Comparison of ENCODE assay signal across 23 cellular contexts in the genomic region with DNA sequence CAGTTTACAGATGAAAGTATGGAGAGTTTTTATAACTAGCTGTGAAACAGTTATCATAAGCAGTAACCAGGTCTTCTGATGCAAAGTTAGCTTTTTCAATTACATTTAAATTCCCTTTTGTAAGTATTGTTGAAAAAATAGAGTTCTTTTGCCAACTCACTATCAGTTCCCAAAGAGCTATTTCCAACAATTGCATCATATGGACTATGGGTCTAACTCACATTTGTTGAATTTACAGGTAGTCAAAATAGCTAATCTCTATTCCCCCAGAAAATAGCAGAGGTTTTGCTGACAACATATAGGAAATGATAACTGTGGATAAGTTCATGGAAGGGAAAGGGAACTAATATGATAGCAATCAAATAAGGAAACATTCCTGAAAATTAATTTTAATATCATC. TPM values are rescaled to one million over a fixed set of nuclear protein-coding genes. Genes with fewer than 3 reads are reported as not detected.
"Had no signal": no experiment of that assay in that cellular context is flagged by ENCODE, and none has a peak within 500 bp of the region (broad histone marks: within the 10 kb centered on the region; RNA-seq: fewer than 3 reads in every experiment).

No MANE protein-coding gene starts in this region.

- H3K27ac ChIP-seq: brain microvascular endothelial cell, dorsolateral prefrontal cortex, left lung, thyroid gland had no signal

- ATAC-seq: esophagus mucosa, left lung had no signal

- H3K4me1 Mint-ChIP-seq: activated B cell treated with CpG ODN at 0.5 μM for 24 hours; activated naive CD4-positive, alpha-beta T cell treated with anti-CD3 and anti-CD28 coated beads, Interleukin-2, amount 50 U/mL, for 24 hours; memory B cell; nephron progenitor cell had no signal

- H3K9me3 Mint-ChIP-seq: activated B cell treated with CpG ODN at 0.5 μM for 24 hours; activated naive CD4-positive, alpha-beta T cell treated with anti-CD3 and anti-CD28 coated beads, Interleukin-2, amount 50 U/mL, for 24 hours; memory B cell; nephron progenitor cell; T-helper 1 cell treated with Interleukin-12 subunit alpha and Interleukin-12 subunit beta and Interleukin-4 antibody, amounts not matched to agents 30 μg/mL and 1 μg/mL, for 36 hours had no signal

- H3K4me1 ChIP-seq: left lung, thyroid gland had no signal

- H3K4me3 Mint-ChIP-seq: activated B cell treated with CpG ODN at 0.5 μM for 24 hours; activated naive CD4-positive, alpha-beta T cell treated with anti-CD3 and anti-CD28 coated beads, Interleukin-2, amount 50 U/mL, for 24 hours; memory B cell; nephron progenitor cell; T-helper 1 cell treated with Interleukin-12 subunit alpha and Interleukin-12 subunit beta and Interleukin-4 antibody, amounts not matched to agents 30 μg/mL and 1 μg/mL, for 36 hours had no signal

- H3K36me3 Mint-ChIP-seq: activated naive CD4-positive, alpha-beta T cell treated with anti-CD3 and anti-CD28 coated beads, Interleukin-2, amount 50 U/mL, for 24 hours; memory B cell had no signal

- H3K9me3 ChIP-seq: left lung, thyroid gland had no signal

- H3K27me3 ChIP-seq: brain microvascular endothelial cell, dorsolateral prefrontal cortex, left lung, thyroid gland had no signal

- H3K4me3 ChIP-seq: dorsolateral prefrontal cortex, left lung, thyroid gland had no signal

- H3K27ac Mint-ChIP-seq: activated B cell treated with CpG ODN at 0.5 μM for 24 hours; activated naive CD4-positive, alpha-beta T cell treated with anti-CD3 and anti-CD28 coated beads, Interleukin-2, amount 50 U/mL, for 24 hours; memory B cell; nephron progenitor cell; T-helper 1 cell treated with Interleukin-12 subunit alpha and Interleukin-12 subunit beta and Interleukin-4 antibody, amounts not matched to agents 30 μg/mL and 1 μg/mL, for 36 hours had no signal

- DNase-seq: activated B cell treated with CpG ODN at 0.5 μM for 24 hours; activated CD4-positive, alpha-beta T cell treated with anti-CD3 and anti-CD28 coated beads, Interleukin-2, amount 50 U/mL, for 1 hour; activated T-cell treated with anti-CD3 and anti-CD28 coated beads for 4 hours; amniotic stem cell; brain microvascular endothelial cell; dorsolateral prefrontal cortex; foreskin fibroblast; head of caudate nucleus; islet precursor cell; left lung; nephron progenitor cell; stimulated activated CD4-positive, alpha-beta T cell treated with anti-CD3 and anti-CD28 coated beads, Interleukin-4, amount 100 ng/mL, for 1 hour; stimulated activated CD8-positive, alpha-beta memory T cell treated with anti-CD3 and anti-CD28 coated beads, Interleukin-4, amount 100 ng/mL, for 48 hours; thyroid gland had no signal

- H3K36me3 ChIP-seq: brain microvascular endothelial cell, left lung, thyroid gland had no signal

RNA-seq across cellular contexts. Expression of a gene that starts 1.4 kb away (rescaled TPM):
- total RNA-seq: activated B cell treated with CpG ODN at 0.5 μM for 24 hours; activated CD8-positive, alpha-beta memory T cell treated with anti-CD3 and anti-CD28 coated beads for 36 hours; cerebellum; dorsolateral prefrontal cortex; esophagus mucosa; omental fat pad; pulmonary artery endothelial cell; thyroid gland had no signal

RNA-seq across cellular contexts. Expression of a gene that starts 48.5 kb away (rescaled TPM):
- total RNA-seq: activated B cell treated with CpG ODN at 0.5 μM for 24 hours; activated CD8-positive, alpha-beta memory T cell treated with anti-CD3 and anti-CD28 coated beads for 36 hours; cerebellum; esophagus mucosa; mucosa of gallbladder; omental fat pad; pulmonary artery endothelial cell; thyroid gland had no signal
